Comparison of ENCODE assay signal across 18 cellular contexts in genomic region chr4:151530783-151531182, GRCh38.
DNase-seq lines count a peak whose midpoint lies in the region; FAIRE-seq and TF ChIP-seq lines count a peak whose summit lies in the region.
"Had no signal": no experiment of that assay in that cellular context is flagged by ENCODE, and none has a peak within 500 bp of the region (broad histone marks: within the 10 kb centered on the region; RNA-seq: fewer than 3 reads in every experiment).

No MANE protein-coding gene starts in this region.

- TF ChIP-seq CTCF in AG09309 (IDR thresholded peaks at IDR 0.05; ENCODE audit: control insufficient read depth, insufficient read depth, low read depth, low read length, missing control alignments) (peak; percentile 34), astrocyte of the cerebellum (IDR thresholded peaks at IDR 0.05; ENCODE audit: low read depth, low read length, missing control alignments) (peak; percentile 18), keratinocyte (optimal IDR thresholded peaks at IDR 0.05 in 1 of 3, IDR thresholded peaks at IDR 0.05 in 1 of 3, conservative IDR thresholded peaks at IDR 0.05 in 1 of 3; ENCODE audit: extremely low read depth in 1 of 3, insufficient read depth in 2 of 3, low read length in 3 of 3) (peak; percentile 7 to 46 (median 40))

- H3K27me3 ChIP-seq in keratinocyte (ENCODE audit: control insufficient read depth, extremely low read depth, insufficient read depth, low read length) = no peaks in the 10 kb centered on the region
- H3K27me3 ChIP-seq: gastroesophageal sphincter had no signal

- no peak overlapping the region for H2AFZ ChIP-seq in keratinocyte (ENCODE audit: control insufficient read depth, low read length)

- dilution Hi-C loops in keratinocyte (cut with MboI; ENCODE audit: extremely low pct_ligation_motif_present, low sequenced_read_pairs) = no loop called here

- DNase-seq in AG09309 (ENCODE audit: low read depth) (no peak), HEK293T (ENCODE audit: extremely low spot score) (peak; percentile 12), astrocyte of the cerebellum (ENCODE audit: low read depth) (no peak), keratinocyte (ENCODE audit: low read depth, low spot score) (no peak), glomerular visceral epithelial cell (ENCODE audit: extremely low spot score) (no peak), NCI-H226 (no peak), NCI-H1930 (lab: John Stamatoyannopoulos, UW) (no peak)
- DNase-seq in activated CD4-positive, CD25-positive, alpha-beta regulatory T cell (lab: John Stamatoyannopoulos, UW) = no peak
- DNase-seq: activated CD4-positive, alpha-beta memory T cell treated with anti-CD3 and anti-CD28 coated beads, Interleukin-2, amount 10 ng/mL, durations not matched to agents 7 days and 5 days; activated effector memory CD4-positive, alpha-beta T cell treated with Interleukin-2 at 50 U/mL for 16 hours; aorta; Calu3; NCI-H1436; SHP77 treated with DMSO at 0.1 percent for 48 hours; stimulated activated CD4-positive, alpha-beta T cell treated with anti-CD3 and anti-CD28 coated beads, Interleukin-1b, Interleukin-23, amount 100 ng/mL, for 48 hours; stimulated activated CD8-positive, alpha-beta memory T cell treated with anti-CD3 and anti-CD28 coated beads, Interleukin-4, amount 100 ng/mL, for 48 hours had no signal

- H3K4me1 ChIP-seq in keratinocyte (ENCODE audit: control insufficient read depth, extremely low read depth, insufficient read depth, low read length) = peaks cover 10% of the 10 kb centered on the region

- H3K4me3 ChIP-seq in AG09309 (ENCODE audit: control insufficient read depth, low read depth, low read length) (no peak overlapping the region), astrocyte of the cerebellum (ENCODE audit: low read depth, low read length) (no peak overlapping the region), keratinocyte (ENCODE audit: control insufficient read depth in 2 of 3, extremely low read depth in 1 of 3, insufficient read depth in 2 of 3, low read depth in 1 of 3, low read length in 3 of 3) (no peak overlapping the region)
- H3K4me3 ChIP-seq: gastroesophageal sphincter, thoracic aorta had no signal

- H3K9me1 ChIP-seq in keratinocyte (ENCODE audit: control insufficient read depth, extremely low read depth, insufficient read depth, low read length) = no peaks in the 10 kb centered on the region

- peak overlapping the region; percentile 42 for H3K27ac ChIP-seq in keratinocyte (ENCODE audit: control insufficient read depth, insufficient read depth, low read length)
- H3K27ac ChIP-seq: gastroesophageal sphincter, thoracic aorta had no signal

- peaks cover 1% of the 10 kb centered on the region for H3K79me2 ChIP-seq in keratinocyte (ENCODE audit: control insufficient read depth, insufficient read depth, low read length)

- no peaks in the 10 kb centered on the region for H4K20me1 ChIP-seq in keratinocyte (ENCODE audit: control insufficient read depth, extremely low read depth, insufficient read depth, low read length)

- H3K36me3 ChIP-seq in keratinocyte (ENCODE audit: control insufficient read depth in 2 of 2, extremely low read depth in 1 of 2, insufficient read depth in 2 of 2, low read length in 2 of 2) = peaks cover 0 to 1% of the 10 kb centered on the region in 2 experiments
- H3K36me3 ChIP-seq: gastroesophageal sphincter, thoracic aorta had no signal

- POLR2A ChIA-PET in HEK293T (lab: Yijun Ruan, JAX) = no interaction called here

- H3K4me2 ChIP-seq in keratinocyte (ENCODE audit: control insufficient read depth, extremely low read depth, insufficient read depth, low read depth, low read length) = peak overlapping the region; percentile 3

- no peaks in the 10 kb centered on the region for H3K9me3 ChIP-seq in keratinocyte (ENCODE audit: control insufficient read depth, low read depth, low read length)
- H3K9me3 ChIP-seq: gastroesophageal sphincter, thoracic aorta had no signal

- no peak for FAIRE-seq in keratinocyte (lab: Jason Lieb, UNC)

- in situ Hi-C loops in astrocyte of the cerebellum (cut with HindIII; ENCODE audit: low sequenced_read_pairs) = no loop called here

- CTCF ChIA-PET in HEK293T (lab: Yijun Ruan, JAX) = interaction anchor here (0.5 to 1.4 kb wide), 9 partner anchors 10 to 1565 kb away, joined by 3 to 12 read pairs (median 4); no protein-coding TSS in a partner anchor

- no peak overlapping the region for H3K9ac ChIP-seq in keratinocyte (ENCODE audit: control insufficient read depth, extremely low read depth, insufficient read depth, low read length)

TF ChIP-seq in HEK293T, 16 proteins besides CTCF, POLR2A, EP300 and RAD21:
- TF ChIP-seq SUZ12 (IDR thresholded peaks at IDR 0.05) (no peak), TARDBP (IDR thresholded peaks at IDR 0.05) (no peak), ELF4 (IDR thresholded peaks at IDR 0.05) (no peak), CTBP1 (IDR thresholded peaks at IDR 0.05; ENCODE audit: borderline replicate concordance) (no peak), ARNT (IDR thresholded peaks at IDR 0.05) (no peak), FOXA1 (IDR thresholded peaks at IDR 0.05) (no peak), NFRKB (IDR thresholded peaks at IDR 0.05) (no peak)
- TF ChIP-seq, protein P1, sequence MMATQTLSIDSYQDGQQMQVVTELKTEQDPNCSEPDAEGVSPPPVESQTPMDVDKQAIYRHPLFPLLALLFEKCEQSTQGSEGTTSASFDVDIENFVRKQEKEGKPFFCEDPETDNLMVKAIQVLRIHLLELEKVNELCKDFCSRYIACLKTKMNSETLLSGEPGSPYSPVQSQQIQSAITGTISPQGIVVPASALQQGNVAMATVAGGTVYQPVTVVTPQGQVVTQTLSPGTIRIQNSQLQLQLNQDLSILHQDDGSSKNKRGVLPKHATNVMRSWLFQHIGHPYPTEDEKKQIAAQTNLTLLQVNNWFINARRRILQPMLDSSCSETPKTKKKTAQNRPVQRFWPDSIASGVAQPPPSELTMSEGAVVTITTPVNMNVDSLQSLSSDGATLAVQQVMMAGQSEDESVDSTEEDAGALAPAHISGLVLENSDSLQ (IDR thresholded peaks at IDR 0.05) = no peak
